8 cellular contexts compared by ENCODE assay signal in the genomic region with DNA sequence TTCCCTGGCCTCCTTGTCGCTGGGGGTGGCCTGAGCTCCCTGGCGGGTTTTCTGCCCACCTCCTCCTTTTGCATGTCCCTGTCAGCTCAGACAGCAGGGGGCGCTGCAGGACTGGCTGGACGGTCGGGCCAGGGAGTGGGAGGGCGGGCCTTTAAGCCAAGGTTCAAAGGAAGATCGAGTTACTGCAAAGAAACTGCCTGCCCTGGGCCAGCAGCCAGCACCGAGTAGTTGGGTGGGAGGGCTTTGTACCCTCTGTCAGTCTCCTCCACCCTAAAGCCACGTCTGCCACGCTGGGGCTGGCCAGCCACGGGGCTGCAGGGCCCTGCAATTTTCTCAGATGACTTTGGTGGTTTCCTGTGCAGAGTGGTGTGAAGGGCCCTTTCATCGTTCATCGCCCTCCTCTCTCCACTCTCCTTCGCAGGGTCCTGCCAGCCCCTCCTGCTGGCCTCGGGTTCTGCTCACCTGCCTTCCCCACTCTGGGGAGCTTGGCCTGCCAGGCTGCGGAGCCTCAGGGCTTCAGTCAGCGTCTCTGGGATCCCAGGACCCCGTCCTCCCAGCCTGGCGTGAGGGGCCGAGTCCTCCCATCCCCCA. TPM values are rescaled to one million over a fixed set of nuclear protein-coding genes. Genes with fewer than 3 reads are reported as not detected.
DNase-seq lines count a peak whose midpoint lies in the region; ATAC-seq and TF ChIP-seq lines count a peak whose summit lies in the region.

No MANE protein-coding gene starts in this region.

- DNase-seq in SIG-M5 treated with dmso at 0.1 percent for 504 hours (lab: John Stamatoyannopoulos, UW; ENCODE audit: unreplicated experiment) (peak; percentile 80), SIG-M5 (lab: John Stamatoyannopoulos, UW) (no peak), RWPE2 (ENCODE audit: low spot score) (no peak), foreskin melanocyte (peak; percentile 48), neuronal stem cell (ENCODE audit: low spot score) (peak; percentile 93)
- DNase-seq in activated effector memory CD4-positive, alpha-beta T cell treated with anti-CD3 and anti-CD28 coated beads, Interleukin-2, amount 50 U/mL, for 16 hours = peak; percentile 97
- DNase-seq in stimulated activated naive CD8-positive, alpha-beta T cell treated with anti-CD3 and anti-CD28 coated beads, Interleukin-15, amount 100 ng/mL, for 72 hours = peak; percentile 89 to 91

- peak overlapping the region; percentile 92 for H4K91ac ChIP-seq in neuronal stem cell (ENCODE audit: low read depth, low read length, poor library complexity)

- no peak overlapping the region for H2BK120ac ChIP-seq in neuronal stem cell (ENCODE audit: low read depth, low read length)

- no peaks in the 10 kb centered on the region for H3K9me2 ChIP-seq in Loucy (replicated peaks; ENCODE audit: low read depth, low read length)

- TF ChIP-seq CTCF in Loucy (conservative IDR thresholded peaks at IDR 0.05; ENCODE audit: low read length) (peak; percentile 92), RWPE2 (IDR thresholded peaks at IDR 0.05; ENCODE audit: poor library complexity, severe bottlenecking) (peak; percentile 90)

- no peak overlapping the region for H3K27ac Mint-ChIP-seq in stimulated activated naive CD8-positive, alpha-beta T cell treated with anti-CD3 and anti-CD28 coated beads, Interleukin-15, amount 100 ng/mL, for 72 hours

- H3K36me3 ChIP-seq in Loucy (ENCODE audit: insufficient read depth, low read length) = no peaks in the 10 kb centered on the region
- no peaks in the 10 kb centered on the region for H3K36me3 ChIP-seq in RWPE2 (ENCODE audit: low read depth)
- no peaks in the 10 kb centered on the region for H3K36me3 ChIP-seq in neuronal stem cell (replicated peaks in 1 of 2; ENCODE audit: control insufficient read depth in 2 of 2, insufficient read depth in 2 of 2, low read length in 2 of 2)

- H3K27me3 Mint-ChIP-seq in stimulated activated naive CD8-positive, alpha-beta T cell treated with anti-CD3 and anti-CD28 coated beads, Interleukin-15, amount 100 ng/mL, for 72 hours = no peaks in the 10 kb centered on the region

- H3K79me2 ChIP-seq in Loucy (ENCODE audit: insufficient read depth, low read length) = no peaks in the 10 kb centered on the region

- H3K9me3 ChIP-seq in Loucy (ENCODE audit: insufficient read depth, low read depth, low read length) (no peaks in the 10 kb centered on the region), RWPE2 (ENCODE audit: severe bottlenecking) (no peaks in the 10 kb centered on the region), neuronal stem cell (replicated peaks in 1 of 2; ENCODE audit: control insufficient read depth in 2 of 2, insufficient read depth in 1 of 2, low read depth in 1 of 2, low read length in 2 of 2) (no peaks in the 10 kb centered on the region)

- peak overlapping the region; percentile 67 for H3K4me2 ChIP-seq in Loucy (ENCODE audit: low read depth, low read length, poor library complexity, severe bottlenecking)
- peak overlapping the region; percentile 81 for H3K4me2 ChIP-seq in neuronal stem cell (ENCODE audit: insufficient read depth, low read length, poor library complexity, severe bottlenecking)

- H3K9ac ChIP-seq in Loucy (ENCODE audit: low read depth, low read length, poor library complexity, severe bottlenecking) (no peak overlapping the region), neuronal stem cell (ENCODE audit: low read depth, low read length, poor library complexity) (peak overlapping the region; percentile 85)

- H3K79me1 ChIP-seq in neuronal stem cell (ENCODE audit: low read depth, low read length) = no peaks in the 10 kb centered on the region

- H3K27me3 ChIP-seq in Loucy (ENCODE audit: insufficient read depth, low read length, poor library complexity, severe bottlenecking) (no peaks in the 10 kb centered on the region), RWPE2 (ENCODE audit: insufficient read depth, poor library complexity, severe bottlenecking) (peaks cover 4% of the 10 kb centered on the region), neuronal stem cell (ENCODE audit: control insufficient read depth in 3 of 3, insufficient read depth in 3 of 3, low read depth in 1 of 3, low read length in 3 of 3) (peaks cover 0 to 11% (median 0%) of the 10 kb centered on the region in 3 experiments)

- H3K14ac ChIP-seq in neuronal stem cell (ENCODE audit: low read length) = peak overlapping the region; percentile 79

- no peak overlapping the region for H3K27ac ChIP-seq in RWPE2 (ENCODE audit: poor library complexity, severe bottlenecking)
- no peak overlapping the region for H3K27ac ChIP-seq in neuronal stem cell (replicated peaks; ENCODE audit: low read length)

- no peaks in the 10 kb centered on the region for H3K9me3 Mint-ChIP-seq in stimulated activated naive CD8-positive, alpha-beta T cell treated with anti-CD3 and anti-CD28 coated beads, Interleukin-15, amount 100 ng/mL, for 72 hours

- peak overlapping the region; percentile 45 for H3K4me3 ChIP-seq in Loucy (ENCODE audit: low read length, poor library complexity, severe bottlenecking)
- H3K4me3 ChIP-seq in RWPE2 (ENCODE audit: severe bottlenecking) = no peak overlapping the region
- H3K4me3 ChIP-seq in neuronal stem cell (ENCODE audit: low read length in 2 of 2) = no peak overlapping the region

- H3K4me1 Mint-ChIP-seq in stimulated activated naive CD8-positive, alpha-beta T cell treated with anti-CD3 and anti-CD28 coated beads, Interleukin-15, amount 100 ng/mL, for 72 hours = peaks cover 11% of the 10 kb centered on the region

- peak overlapping the region; percentile 100 for H2AK5ac ChIP-seq in neuronal stem cell (ENCODE audit: low read depth, low read length)

- H3K4ac ChIP-seq in neuronal stem cell (ENCODE audit: low read length) = no peak overlapping the region

- H3K4me1 ChIP-seq in Loucy (ENCODE audit: insufficient read depth, low read length, poor library complexity, severe bottlenecking) (peaks cover 12% of the 10 kb centered on the region), RWPE2 (ENCODE audit: insufficient read depth, poor library complexity, severe bottlenecking) (peaks cover 12% of the 10 kb centered on the region), neuronal stem cell (ENCODE audit: control insufficient read depth in 2 of 2, insufficient read depth in 1 of 2, low read depth in 1 of 2, low read length in 2 of 2) (peaks cover 5 to 13% of the 10 kb centered on the region in 2 donors)

- H2AFZ ChIP-seq in Loucy (ENCODE audit: low read length) (no peak overlapping the region), neuronal stem cell (ENCODE audit: low read length) (peak overlapping the region; percentile 95)

- peak overlapping the region; percentile 50 for H3K23ac ChIP-seq in neuronal stem cell (ENCODE audit: low read depth, low read length, poor library complexity)

- H4K8ac ChIP-seq in neuronal stem cell (ENCODE audit: low read depth, low read length) = no peak overlapping the region

- peak overlapping the region; percentile 88 for H2BK5ac ChIP-seq in neuronal stem cell (ENCODE audit: low read length)

- H2BK12ac ChIP-seq in neuronal stem cell (ENCODE audit: low read length) = peak overlapping the region; percentile 75

- no peaks in the 10 kb centered on the region for H4K20me1 ChIP-seq in Loucy (ENCODE audit: insufficient read depth, low read length, poor library complexity, severe bottlenecking)

- H3K4me3 Mint-ChIP-seq in stimulated activated naive CD8-positive, alpha-beta T cell treated with anti-CD3 and anti-CD28 coated beads, Interleukin-15, amount 100 ng/mL, for 72 hours = peak overlapping the region in 1 of 2 donors; percentile 21

- peak overlapping the region; percentile 97 for H3K18ac ChIP-seq in neuronal stem cell (ENCODE audit: low read length)

- H3F3A ChIP-seq in Loucy (ENCODE audit: low read depth) = no peaks in the 10 kb centered on the region

- peak; percentile 82 for ATAC-seq in RWPE2 (ENCODE audit: low read depth)
- ATAC-seq in stimulated activated naive CD8-positive, alpha-beta T cell treated with anti-CD3 and anti-CD28 coated beads, Interleukin-15, amount 100 ng/mL, for 72 hours = peak; percentile 95

- WGBS in neuronal stem cell (ENCODE audit: extremely low coverage in 2 of 2, insufficient read length in 2 of 2, insufficient replicate concordance in 1 of 2), 2 donors = no CpG with 5 or more reads among the region's 20 CpGs

- peak overlapping the region; percentile 94 for H2BK15ac ChIP-seq in neuronal stem cell (ENCODE audit: low read length)

RNA-seq across cellular contexts. Expression of gene GPR142, which starts 12.3 kb away (rescaled TPM):
- 0.22 TPM for polyA plus RNA-seq in neuronal stem cell (2013, experiment 1 of 2)
- 0.24 TPM for polyA plus RNA-seq in neuronal stem cell (2013, experiment 2 of 2)

RNA-seq across cellular contexts. Expression of gene BTBD17, which starts 17.9 kb away (rescaled TPM):
- polyA plus RNA-seq in neuronal stem cell (2013, experiment 1 of 2) = 17.6 TPM
- polyA plus RNA-seq in neuronal stem cell (2013, experiment 2 of 2) = 17.1 TPM

RNA-seq across cellular contexts. Expression of gene GPRC5C, which starts 52.3 kb away (rescaled TPM):
- polyA plus RNA-seq in neuronal stem cell (2013, experiment 1 of 2) = 39.2 TPM
- polyA plus RNA-seq in neuronal stem cell (2013, experiment 2 of 2) = 37.9 TPM

RNA-seq across cellular contexts. Expression of gene KIF19, which starts 53.6 kb away (rescaled TPM):
- 0.68 TPM for polyA plus RNA-seq in neuronal stem cell (2013, experiment 1 of 2)
- 0.57 TPM for polyA plus RNA-seq in neuronal stem cell (2013, experiment 2 of 2)

Comparison
In these comparisons a context has a peak if more than half of its experiments do, and no peak if none do; other contexts are left out.
1. DNase-seq: peak in SIG-M5 treated with dmso at 0.1 percent for 504 hours (single experiment), activated effector memory CD4-positive, alpha-beta T cell treated with anti-CD3 and anti-CD28 coated beads, Interleukin-2, amount 50 U/mL, for 16 hours (single experiment), foreskin melanocyte (single experiment), neuronal stem cell (single experiment) and stimulated activated naive CD8-positive, alpha-beta T cell treated with anti-CD3 and anti-CD28 coated beads, Interleukin-15, amount 100 ng/mL, for 72 hours (2 of 2); none in SIG-M5 (single experiment) and RWPE2 (single experiment).